Comparison of ENCODE assay signal across 13 cellular contexts in the genomic region with DNA sequence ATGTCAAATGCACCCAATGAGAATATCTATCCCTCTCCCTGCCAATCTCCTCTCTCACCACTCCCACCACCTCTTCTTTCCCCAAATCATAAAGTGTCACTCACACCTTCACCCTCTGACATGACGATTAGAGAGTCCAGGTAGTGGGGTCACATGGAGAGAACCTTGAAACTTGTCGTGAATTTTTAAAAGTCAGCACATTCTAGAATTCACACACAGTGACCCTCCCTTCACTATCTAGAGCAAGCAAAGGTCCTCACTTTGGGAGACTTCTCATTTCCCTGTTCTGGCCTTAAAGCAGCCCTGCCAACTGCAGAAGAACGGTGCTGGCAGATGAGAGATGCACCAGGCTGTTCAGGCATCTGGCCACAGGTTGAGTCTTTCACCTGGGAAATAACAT.
DNase-seq lines count a peak whose midpoint lies in the region; TF ChIP-seq lines count a peak whose summit lies in the region.
"Had no signal": no experiment of that assay in that cellular context is flagged by ENCODE, and none has a peak within 500 bp of the region (broad histone marks: within the 10 kb centered on the region; RNA-seq: fewer than 3 reads in every experiment).

No MANE protein-coding gene starts in this region.

- peak overlapping the region; percentile 72 for H3K27ac Mint-ChIP-seq in activated CD4-positive, alpha-beta T cell treated with anti-CD3 and anti-CD28 coated beads, Interleukin-2, amount 10 ng/mL, durations not matched to agents 7 days and 5 days
- peak overlapping the region; percentile 78 for H3K27ac Mint-ChIP-seq in activated CD4-positive, alpha-beta memory T cell treated with anti-CD3 and anti-CD28 coated beads for 36 hours

- H3K4me1 ChIP-seq in esophagus squamous epithelium: peaks cover 36 to 97% (median 49%) of the 10 kb centered on the region in 3 donors
- peaks cover 91% of the 10 kb centered on the region for H3K4me1 ChIP-seq in suprapubic skin

- CTCF ChIA-PET in activated CD4-positive, alpha-beta T cell treated with anti-CD3 and anti-CD28 coated beads, Interleukin-2, amount 10 ng/mL, durations not matched to agents 7 days and 5 days (lab: Charles Lee): interaction anchor here (1.2 to 1.9 kb wide), 5 partner anchors 13 to 114 kb away, joined by 3 to 9 read pairs (median 5); no protein-coding TSS in a partner anchor
- CTCF ChIA-PET in activated CD4-positive, alpha-beta memory T cell treated with anti-CD3 and anti-CD28 coated beads for 36 hours (lab: Charles Lee): interaction anchor here (1.5 to 2.8 kb wide), 3 partner anchors 19 to 27 kb away, joined by 3 to 11 read pairs (median 11); no protein-coding TSS in a partner anchor

- TF ChIP-seq EP300 in suprapubic skin (IDR thresholded peaks at IDR 0.05): no peak

- 34 to 48% methylated on average over 3 of the region's 3 CpGs for WGBS in esophagus squamous epithelium, 2 donors
- WGBS in suprapubic skin: 33% methylated on average over 3 of the region's 3 CpGs

- no peaks in the 10 kb centered on the region for H3K9me3 Mint-ChIP-seq in activated CD4-positive, alpha-beta T cell treated with anti-CD3 and anti-CD28 coated beads, Interleukin-2, amount 10 ng/mL, durations not matched to agents 7 days and 5 days
- no peaks in the 10 kb centered on the region for H3K9me3 Mint-ChIP-seq in activated CD4-positive, alpha-beta memory T cell treated with anti-CD3 and anti-CD28 coated beads for 36 hours
- H3K9me3 Mint-ChIP-seq: stimulated activated memory B cell treated with anti-CD40 and anti-IgM and Interleukin-4, amounts not matched to agents 10 μg/mL and 1 μg/mL and 100 μg/mL, for 72 hours had no signal

- intact Hi-C loops in activated CD4-positive, alpha-beta memory T cell treated with anti-CD3 and anti-CD28 coated beads for 36 hours (cut with micrococcal nuclease): no loop called here
- intact Hi-C loops in esophagus squamous epithelium (cut with DNase I): no loop called here

- H3K36me3 Mint-ChIP-seq in activated CD4-positive, alpha-beta T cell treated with anti-CD3 and anti-CD28 coated beads, Interleukin-2, amount 10 ng/mL, durations not matched to agents 7 days and 5 days (ENCODE audit: low read depth): peaks cover 50% of the 10 kb centered on the region
- peaks cover 11% of the 10 kb centered on the region for H3K36me3 Mint-ChIP-seq in activated CD4-positive, alpha-beta memory T cell treated with anti-CD3 and anti-CD28 coated beads for 36 hours

- no peaks in the 10 kb centered on the region for H3K27me3 Mint-ChIP-seq in activated CD4-positive, alpha-beta T cell treated with anti-CD3 and anti-CD28 coated beads, Interleukin-2, amount 10 ng/mL, durations not matched to agents 7 days and 5 days
- no peaks in the 10 kb centered on the region for H3K27me3 Mint-ChIP-seq in activated CD4-positive, alpha-beta memory T cell treated with anti-CD3 and anti-CD28 coated beads for 36 hours
- H3K27me3 Mint-ChIP-seq: stimulated activated memory B cell treated with anti-CD40 and anti-IgM and Interleukin-4, amounts not matched to agents 10 μg/mL and 1 μg/mL and 100 μg/mL, for 72 hours had no signal

- H3K27me3 ChIP-seq in esophagus squamous epithelium: no peaks in the 10 kb centered on the region
- no peaks in the 10 kb centered on the region for H3K27me3 ChIP-seq in suprapubic skin

- TF ChIP-seq POLR2A in esophagus squamous epithelium (IDR thresholded peaks at IDR 0.05): no peak
- no peak for TF ChIP-seq POLR2A in suprapubic skin (IDR thresholded peaks at IDR 0.05)

- H3K27ac ChIP-seq in esophagus squamous epithelium: peak overlapping the region; percentile 34 to 86 (median 74)
- H3K27ac ChIP-seq in suprapubic skin: peak overlapping the region; percentile 48

- peaks cover 65% of the 10 kb centered on the region for H3K4me1 Mint-ChIP-seq in activated CD4-positive, alpha-beta T cell treated with anti-CD3 and anti-CD28 coated beads, Interleukin-2, amount 10 ng/mL, durations not matched to agents 7 days and 5 days
- H3K4me1 Mint-ChIP-seq in activated CD4-positive, alpha-beta memory T cell treated with anti-CD3 and anti-CD28 coated beads for 36 hours (ENCODE audit: low read depth): peaks cover 71% of the 10 kb centered on the region

- DNase-seq in activated CD4-positive, alpha-beta T cell treated with anti-CD3 and anti-CD28 coated beads, Interleukin-2, amount 10 ng/mL, durations not matched to agents 7 days and 5 days: no peak
- no peak for DNase-seq in activated CD4-positive, alpha-beta T cell treated with anti-CD3 and anti-CD28 coated beads for 48 hours
- DNase-seq in activated CD4-positive, alpha-beta memory T cell treated with anti-CD3 and anti-CD28 coated beads for 36 hours: no peak
- no peak for DNase-seq in esophagus squamous epithelium (lab: John Stamatoyannopoulos, UW)
- no peak for DNase-seq in suprapubic skin (ENCODE audit: low spot score in 2 of 2)
- DNase-seq in NCI-H345 treated with DMSO at 0.1 percent for 48 hours (lab: John Stamatoyannopoulos, UW; ENCODE audit: unreplicated experiment): no peak
- no peak for DNase-seq in SHP77 treated with DMSO at 0.1 percent for 48 hours (lab: John Stamatoyannopoulos, UW)
- DNase-seq in AML-193 (lab: John Stamatoyannopoulos, UW): no peak
- DNase-seq: activated CD4-positive, alpha-beta T cell treated with anti-CD3 and anti-CD28 coated beads, Interleukin-2, amount 50 U/mL, for 48 hours; GDM1; NCI-H526; stimulated activated CD4-positive, alpha-beta T cell treated with anti-CD3 and anti-CD28 coated beads, Interleukin-15, amount 100 ng/mL, for 24 hours had no signal

- no peak overlapping the region for H3K4me3 ChIP-seq in esophagus squamous epithelium
- no peak overlapping the region for H3K4me3 ChIP-seq in suprapubic skin

- POLR2A ChIA-PET in activated CD4-positive, alpha-beta T cell treated with anti-CD3 and anti-CD28 coated beads, Interleukin-2, amount 10 ng/mL, durations not matched to agents 7 days and 5 days (lab: Charles Lee): no interaction called here
- POLR2A ChIA-PET in activated CD4-positive, alpha-beta memory T cell treated with anti-CD3 and anti-CD28 coated beads for 36 hours (lab: Charles Lee): interaction anchor here (0.6 to 1.9 kb wide), 3 partner anchors 16 to 23 kb away, joined by 3 to 4 read pairs (median 4); no protein-coding TSS in a partner anchor

- no peak overlapping the region for H3K4me3 Mint-ChIP-seq in activated CD4-positive, alpha-beta T cell treated with anti-CD3 and anti-CD28 coated beads, Interleukin-2, amount 10 ng/mL, durations not matched to agents 7 days and 5 days
- H3K4me3 Mint-ChIP-seq in activated CD4-positive, alpha-beta memory T cell treated with anti-CD3 and anti-CD28 coated beads for 36 hours: no peak overlapping the region
- H3K4me3 Mint-ChIP-seq: stimulated activated memory B cell treated with anti-CD40 and anti-IgM and Interleukin-4, amounts not matched to agents 10 μg/mL and 1 μg/mL and 100 μg/mL, for 72 hours had no signal

- TF ChIP-seq CTCF in esophagus squamous epithelium (IDR thresholded peaks at IDR 0.05): no peak
- TF ChIP-seq CTCF in suprapubic skin (IDR thresholded peaks at IDR 0.05): no peak

- H3K9me3 ChIP-seq in esophagus squamous epithelium (no peaks in the 10 kb centered on the region), suprapubic skin (no peaks in the 10 kb centered on the region)

- H3K36me3 ChIP-seq in esophagus squamous epithelium (peaks cover 0 to 35% (median 0%) of the 10 kb centered on the region in 3 donors), suprapubic skin (peaks cover 7% of the 10 kb centered on the region)
